ENCODE assay signal across 24 cellular contexts in the genomic region with DNA sequence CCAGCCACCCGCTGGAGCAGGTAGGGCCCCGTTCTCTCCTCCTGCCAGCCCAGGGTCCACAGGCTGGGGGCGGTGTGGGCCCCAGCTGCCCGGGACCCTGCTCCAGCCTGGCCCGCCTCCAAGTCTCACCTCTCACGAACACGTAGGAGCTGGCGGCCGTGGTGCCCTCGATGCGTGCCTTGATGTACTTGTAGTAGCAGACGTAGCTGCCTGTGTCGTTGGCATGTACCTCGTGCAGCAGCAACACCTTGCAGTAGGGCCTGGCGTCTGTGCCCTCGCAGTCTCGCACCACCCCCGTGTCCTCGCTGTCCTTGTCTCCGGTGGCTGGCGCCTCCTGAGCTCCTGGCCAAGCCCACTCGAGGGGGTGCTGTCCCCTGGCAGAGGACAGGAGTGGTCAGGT. TPM values are rescaled to one million over a fixed set of nuclear protein-coding genes. Genes with fewer than 3 reads are reported as not detected.
DNase-seq lines count a peak whose midpoint lies in the region; ATAC-seq, FAIRE-seq and TF ChIP-seq lines count a peak whose summit lies in the region.
"Had no signal": no experiment of that assay in that cellular context is flagged by ENCODE, and none has a peak within 500 bp of the region (broad histone marks: within the 10 kb centered on the region; RNA-seq: fewer than 3 reads in every experiment).

No MANE protein-coding gene starts in this region.

- intact Hi-C loops in Right ventricle myocardium superior (cut with DNase I) (no loop called here), left ventricle myocardium superior (cut with micrococcal nuclease) (no loop called here), sciatic nerve (cut with DNase I) (no loop called here)

- H3K23me2 ChIP-seq in H1 (ENCODE audit: low read depth, low read length) = no peaks in the 10 kb centered on the region; the same call in 1 of the 2 replicates

- H3K36me3 ChIP-seq in BLaER1 (no peaks in the 10 kb centered on the region), H1 (ENCODE audit: control insufficient read depth in 2 of 4, insufficient read depth in 4 of 4, low read length in 3 of 4) (no peaks in the 10 kb centered on the region)
- H3K36me3 ChIP-seq: HAP-1 had no signal

- H3K4me3 ChIP-seq in BLaER1 (no peak overlapping the region), H1 (ENCODE audit: extremely low read depth in 1 of 4, insufficient read depth in 2 of 4, low read depth in 3 of 4, low read length in 4 of 4) (no peak overlapping the region)
- H3K4me3 ChIP-seq: GM23338, HAP-1 had no signal

- no peak overlapping the region for H3K18ac ChIP-seq in H1 (ENCODE audit: extremely low read depth, low read length)

- no peak overlapping the region for H2BK15ac ChIP-seq in H1 (ENCODE audit: low read length)

- TF ChIP-seq CTCF in H1 (IDR thresholded peaks at IDR 0.05; ENCODE audit: control extremely low read depth in 1 of 3, insufficient read depth in 1 of 3, low read depth in 1 of 3, low read length in 3 of 3) = no peak

- no peak overlapping the region for H4K5ac ChIP-seq in H1 (ENCODE audit: insufficient read length, low read depth, low read length)

- H3K27me3 ChIP-seq in BLaER1 (no peaks in the 10 kb centered on the region), H1 (replicated peaks in 1 of 4; ENCODE audit: control insufficient read depth in 3 of 4, extremely low read depth in 1 of 4, insufficient read depth in 3 of 4, low read length in 3 of 4) (no peaks in the 10 kb centered on the region; a peak in 1 of 7 replicates)

- H3K4me2 ChIP-seq in BLaER1 (no peak overlapping the region), H1 (ENCODE audit: insufficient read depth in 1 of 2, low read depth in 2 of 2, low read length in 2 of 2) (no peak overlapping the region)
- H3K4me2 ChIP-seq: GM23338 had no signal

- no peak overlapping the region for H3K56ac ChIP-seq in H1 (replicated peaks; ENCODE audit: insufficient read length, low read depth, low read length)

- FAIRE-seq in H1 (lab: Jason Lieb, UNC) = no peak
- FAIRE-seq: GM12891, GM18507, H54 had no signal

- H2AK5ac ChIP-seq in H1 (ENCODE audit: low read depth, low read length) = no peak overlapping the region

- H3K9ac ChIP-seq in BLaER1 (no peak overlapping the region), H1 (replicated peaks in 1 of 4; ENCODE audit: extremely low read depth in 1 of 4, low read depth in 3 of 4, low read length in 3 of 4) (no peak overlapping the region)

- POLR2A ChIA-PET in H1 (lab: Charles Lee; ENCODE audit: partially characterized antibody) = no interaction called here

- no peak overlapping the region for H2BK120ac ChIP-seq in H1 (replicated peaks; ENCODE audit: low read depth, low read length)

- H3K79me1 ChIP-seq in H1 (ENCODE audit: low read depth, low read length) = no peaks in the 10 kb centered on the region

- H2BK12ac ChIP-seq in H1 (ENCODE audit: low read depth, low read length) = no peak overlapping the region

- no peak overlapping the region for H2BK20ac ChIP-seq in H1 (ENCODE audit: low read length)

- H4K20me1 ChIP-seq in BLaER1 (no peaks in the 10 kb centered on the region; the same call in 1 of the 2 replicates), H1 (replicated peaks in 1 of 2; ENCODE audit: control insufficient read depth in 1 of 2, insufficient read depth in 2 of 2, low read length in 2 of 2) (no peaks in the 10 kb centered on the region)

- H3K4ac ChIP-seq in H1 (replicated peaks; ENCODE audit: insufficient read length, low read depth, low read length) = no peak overlapping the region

- peak overlapping the region; percentile 46; the same call in 1 of the 2 replicates for H3K27ac ChIP-seq in BLaER1
- H3K27ac ChIP-seq in H1 (ENCODE audit: low read depth, low read length) = no peak overlapping the region
- H3K27ac ChIP-seq: C4-2B had no signal

- TF ChIP-seq RAD21 in H1 (IDR thresholded peaks at IDR 0.05 in 1 of 2, conservative IDR thresholded peaks at IDR 0.05 in 1 of 2; ENCODE audit: low read depth in 2 of 2, low read length in 2 of 2) = no peak

- H3K14ac ChIP-seq in H1 (ENCODE audit: insufficient read length) = no peak overlapping the region

- no peak overlapping the region for H4K91ac ChIP-seq in H1 (replicated peaks; ENCODE audit: insufficient read length, low read length)

- H3K79me2 ChIP-seq in H1 (ENCODE audit: control insufficient read depth in 1 of 2, insufficient read depth in 2 of 2, low read length in 2 of 2) = no peaks in the 10 kb centered on the region

- ATAC-seq in Right ventricle myocardium superior (ENCODE audit: poor library complexity) (no peak), left ventricle myocardium superior (no peak), sciatic nerve (peak; percentile 14)
- ATAC-seq: CD8-positive, alpha-beta T cell; GM23338 had no signal

- no peak for TF ChIP-seq EP300 in H1 (IDR thresholded peaks at IDR 0.05; ENCODE audit: borderline replicate concordance in 1 of 2, low read depth in 2 of 2, low read length in 2 of 2)

- CTCF ChIA-PET in H1 (lab: Charles Lee; ENCODE audit: partially characterized antibody) = interaction anchor here (0.7 to 2.6 kb wide), 6 partner anchors 11 to 302 kb away, joined by 3 to 7 read pairs (median 5); no protein-coding TSS in a partner anchor

- H2BK5ac ChIP-seq in H1 (ENCODE audit: low read depth, low read length) = no peak overlapping the region

- peak; percentile 46 for DNase-seq in Right ventricle myocardium superior
- no peak for DNase-seq in left ventricle myocardium superior
- no peak for DNase-seq in H1 (ENCODE audit: low read depth in 1 of 2, low spot score in 2 of 2)
- DNase-seq in sciatic nerve (ENCODE audit: low spot score) = no peak
- no peak for DNase-seq in hypothalamus (lab: John Stamatoyannopoulos, UW)
- DNase-seq: Caco-2; CD4-positive, CD25-positive, alpha-beta regulatory T cell; CD8-positive, alpha-beta T cell; DMS153; DMS79 treated with DMSO at 0.1 percent for 48 hours; GF-D8; HFFc6 had no signal

- H3K9me3 ChIP-seq in BLaER1 (no peaks in the 10 kb centered on the region), H1 (ENCODE audit: insufficient read depth in 2 of 2, low read depth in 1 of 2, low read length in 1 of 2) (no peaks in the 10 kb centered on the region)
- H3K9me3 ChIP-seq: Caco-2, HAP-1 had no signal

- H3K4me1 ChIP-seq in BLaER1 = peaks cover 59% of the 10 kb centered on the region
- H3K4me1 ChIP-seq in H1 (replicated peaks in 1 of 4; ENCODE audit: control insufficient read depth in 3 of 4, insufficient read depth in 4 of 4, low read length in 3 of 4) = peaks cover 0 to 6% (median 2%) of the 10 kb centered on the region in 4 experiments; a peak in 4 of 7 replicates
- H3K4me1 ChIP-seq: Caco-2, HAP-1 had no signal

- peak overlapping the region; percentile 68; the same call in 1 of the 2 replicates for H4K8ac ChIP-seq in H1 (ENCODE audit: extremely low read depth, insufficient read depth, low read length)

- 92% methylated on average over 22 of the region's 22 CpGs; no CpG with 5 or more reads in 1 of the 2 experiments for WGBS in H1 (ENCODE audit: extremely low coverage in 1 of 2, insufficient coverage in 1 of 2, insufficient read length in 1 of 2, insufficient replicate concordance in 2 of 2, low coverage in 1 of 2, low lambda C conversion rate in 2 of 2, missing lambda C conversion rate in 1 of 2), 2 experiments

- H3K23ac ChIP-seq in H1 (ENCODE audit: insufficient read length) = no peak overlapping the region

- no peak overlapping the region for H2AFZ ChIP-seq in H1 (ENCODE audit: low read length)
- H2AFZ ChIP-seq: GM23338 had no signal

- TF ChIP-seq POLR2A in H1 (IDR thresholded peaks at IDR 0.05; ENCODE audit: control extremely low read depth in 1 of 2, low read depth in 2 of 2, low read length in 2 of 2) = no peak

TF ChIP-seq in H1, 55 proteins besides CTCF, POLR2A, EP300 and RAD21:
- TF ChIP-seq JUN (IDR thresholded peaks at IDR 0.05; ENCODE audit: low read depth, low read length) (no peak), BRCA1 (IDR thresholded peaks at IDR 0.05; ENCODE audit: low read depth, low read length) (no peak)

RNA-seq across cellular contexts. Expression of gene FLT4, which starts 19.0 kb away (rescaled TPM):
- total RNA-seq in Right ventricle myocardium superior (5.6 TPM), left ventricle myocardium superior (8.0 TPM), sciatic nerve (11.7 TPM)
- 7.7 TPM in 2 replicates for total RNA-seq in H1 (2021; fragmentation: NEBNext Ultra II Directional; extraction: Animal tissue kit (Norgen Biotek cat#: 25700))
- polyA plus RNA-seq in H1 (2011; rRNA removed) = 6.5 and 8.5 TPM in 2 replicates
- 8.5 TPM for polyA plus RNA-seq in H1 (2011; cell fraction: cytosol; rRNA removed)
- polyA plus RNA-seq in H1 (2011; cell fraction: nucleus; rRNA removed) = 32.2 TPM
- 6.1 to 9.2 TPM (median 6.8 TPM) in 4 replicates for polyA plus RNA-seq in H1 (2012, experiment 1 of 2)
- 6.1 TPM for polyA plus RNA-seq in H1 (2012, experiment 2 of 2)
- 7.0 TPM for polyA plus RNA-seq in H1 (2013, experiment 1 of 2)
- polyA plus RNA-seq in H1 (2013, experiment 2 of 2) = 7.1 TPM
- polyA minus RNA-seq in H1 (2011; rRNA and poly(A)+ RNA removed) = 7.1 and 11.7 TPM in 2 replicates
- polyA minus RNA-seq in H1 (2011; cell fraction: cytosol; rRNA and poly(A)+ RNA removed) = 8.1 TPM
- 14.3 TPM for polyA minus RNA-seq in H1 (2011; cell fraction: nucleus; rRNA and poly(A)+ RNA removed)
- total RNA-seq: Caco-2, HFFc6 had no signal

RNA-seq across cellular contexts. Expression of gene SCGB3A1, which starts 39.1 kb away (rescaled TPM):
- total RNA-seq in Right ventricle myocardium superior (not detected), left ventricle myocardium superior (not detected), sciatic nerve (not detected)
- not detected in 2 replicates for total RNA-seq in H1 (2021; fragmentation: NEBNext Ultra II Directional; extraction: Animal tissue kit (Norgen Biotek cat#: 25700))
- 0.20 TPM in 1 of 2 replicates, not detected in the other for polyA plus RNA-seq in H1 (2011; rRNA removed)
- not detected for polyA plus RNA-seq in H1 (2011; cell fraction: cytosol; rRNA removed)
- polyA plus RNA-seq in H1 (2011; cell fraction: nucleus; rRNA removed) = 0.31 TPM
- polyA plus RNA-seq in H1 (2012, experiment 1 of 2) = not detected in 4 replicates
- not detected for polyA plus RNA-seq in H1 (2012, experiment 2 of 2)
- 0.18 TPM for polyA plus RNA-seq in H1 (2013, experiment 1 of 2)
- 0.24 TPM for polyA plus RNA-seq in H1 (2013, experiment 2 of 2)
- polyA minus RNA-seq in H1 (2011; rRNA and poly(A)+ RNA removed) = not detected in 2 replicates
- polyA minus RNA-seq in H1 (2011; cell fraction: cytosol; rRNA and poly(A)+ RNA removed) = not detected
- polyA minus RNA-seq in H1 (2011; cell fraction: nucleus; rRNA and poly(A)+ RNA removed) = not detected
- total RNA-seq: A172; A673; Caco-2; CD4-positive, CD25-positive, alpha-beta regulatory T cell; CD8-positive, alpha-beta T cell; Daoy; G401; GM23338; HFFc6 had no signal
- polyA plus RNA-seq: BJ, GM23338 had no signal
